ENCODE assay signal across 1 cellular context in the genomic region with DNA sequence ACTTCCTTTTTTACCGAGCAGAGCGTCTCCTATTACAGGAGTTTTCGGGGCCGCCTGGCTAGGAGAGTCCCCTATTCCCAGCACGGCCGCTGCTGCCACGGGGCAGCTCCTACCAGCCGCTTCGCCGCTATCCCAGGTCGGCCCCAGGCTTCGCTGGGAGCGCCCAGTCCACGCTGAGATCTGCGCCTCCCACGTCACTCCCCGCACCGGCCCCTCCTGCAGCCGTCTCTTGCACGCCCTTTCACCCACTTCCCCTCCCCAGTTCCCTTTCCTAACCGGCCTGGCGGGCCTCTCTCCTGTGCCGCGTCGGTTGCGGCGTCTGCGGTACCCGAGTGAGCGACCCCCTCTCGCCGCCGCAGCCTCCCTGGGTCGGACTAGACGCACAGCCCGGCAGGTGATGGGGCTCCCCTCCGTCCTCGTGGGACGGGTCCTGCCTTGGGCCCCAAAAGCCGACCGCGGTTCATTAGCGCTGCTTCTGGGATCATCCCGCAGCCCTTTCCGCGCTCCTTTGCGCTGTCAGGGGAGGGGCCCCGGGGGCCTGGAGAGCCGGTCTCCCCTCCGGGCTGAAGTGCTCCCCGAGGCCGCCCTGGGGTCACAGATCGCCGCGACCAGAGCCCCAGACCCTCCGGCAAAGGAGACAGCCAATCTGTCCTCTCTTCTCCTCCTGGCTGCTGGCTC.
TF ChIP-seq lines count a peak whose summit lies in the region.

No MANE protein-coding gene starts in this region.

TF ChIP-seq in HepG2, 621 proteins besides CTCF, POLR2A, EP300 and RAD21 (continued from another document):
- TF ChIP-seq, protein P1, sequence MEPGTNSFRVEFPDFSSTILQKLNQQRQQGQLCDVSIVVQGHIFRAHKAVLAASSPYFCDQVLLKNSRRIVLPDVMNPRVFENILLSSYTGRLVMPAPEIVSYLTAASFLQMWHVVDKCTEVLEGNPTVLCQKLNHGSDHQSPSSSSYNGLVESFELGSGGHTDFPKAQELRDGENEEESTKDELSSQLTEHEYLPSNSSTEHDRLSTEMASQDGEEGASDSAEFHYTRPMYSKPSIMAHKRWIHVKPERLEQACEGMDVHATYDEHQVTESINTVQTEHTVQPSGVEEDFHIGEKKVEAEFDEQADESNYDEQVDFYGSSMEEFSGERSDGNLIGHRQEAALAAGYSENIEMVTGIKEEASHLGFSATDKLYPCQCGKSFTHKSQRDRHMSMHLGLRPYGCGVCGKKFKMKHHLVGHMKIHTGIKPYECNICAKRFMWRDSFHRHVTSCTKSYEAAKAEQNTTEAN (CRISPR knock-in tag; conservative IDR thresholded peaks at IDR 0.05): no peak
- TF ChIP-seq HOXA9 (CRISPR knock-in tag; IDR thresholded peaks at IDR 0.05; ENCODE audit: borderline replicate concordance) (peak; percentile 27; the same call in 1 of the 2 replicates), SALL1 (CRISPR knock-in tag; IDR thresholded peaks at IDR 0.05) (no peak; the same call in none of the 2 replicates), STAG1 (CRISPR knock-in tag; IDR thresholded peaks at IDR 0.05) (no peak), ZNF251 (CRISPR knock-in tag; IDR thresholded peaks at IDR 0.05) (no peak), ZNF569 (CRISPR knock-in tag; IDR thresholded peaks at IDR 0.05; ENCODE audit: borderline replicate concordance) (no peak), FOXC1 (CRISPR knock-in tag; IDR thresholded peaks at IDR 0.05; ENCODE audit: borderline replicate concordance) (peak; percentile 66; the same call in 1 of the 2 replicates), THRA (CRISPR knock-in tag; IDR thresholded peaks at IDR 0.05; ENCODE audit: borderline replicate concordance) (no peak), ZNF335 (CRISPR knock-in tag; IDR thresholded peaks at IDR 0.05) (no peak; the same call in 1 of the 2 replicates), MEF2D (CRISPR knock-in tag; IDR thresholded peaks at IDR 0.05) (no peak), HHEX (CRISPR knock-in tag; IDR thresholded peaks at IDR 0.05) (no peak), ZNF20 (CRISPR knock-in tag; IDR thresholded peaks at IDR 0.05) (no peak), ZNF496 (CRISPR knock-in tag; IDR thresholded peaks at IDR 0.05; ENCODE audit: insufficient replicate concordance) (no peak), SAP130 (CRISPR knock-in tag; IDR thresholded peaks at IDR 0.05; ENCODE audit: low read depth) (peak; percentile 46; the same call in 1 of the 2 replicates), SOX6 (IDR thresholded peaks at IDR 0.05) (no peak), SOX6 (CRISPR knock-in tag; IDR thresholded peaks at IDR 0.05) (no peak; the same call in 1 of the 2 replicates), YEATS4 (CRISPR knock-in tag; IDR thresholded peaks at IDR 0.05; ENCODE audit: borderline replicate concordance) (no peak; the same call in 1 of the 2 replicates), KLF12 (CRISPR knock-in tag; IDR thresholded peaks at IDR 0.05; ENCODE audit: borderline replicate concordance) (no peak), ZNF672 (CRISPR knock-in tag; IDR thresholded peaks at IDR 0.05) (no peak), MTF2 (CRISPR knock-in tag; IDR thresholded peaks at IDR 0.05; ENCODE audit: borderline replicate concordance) (no peak), MTERF4 (CRISPR knock-in tag; IDR thresholded peaks at IDR 0.05) (peak; percentile 85; the same call in 1 of the 2 replicates), MAF1 (CRISPR knock-in tag; IDR thresholded peaks at IDR 0.05; ENCODE audit: borderline replicate concordance) (no peak), TOE1 (CRISPR knock-in tag; IDR thresholded peaks at IDR 0.05) (no peak; the same call in 1 of the 2 replicates), ZBTB20 (CRISPR knock-in tag; IDR thresholded peaks at IDR 0.05; ENCODE audit: borderline replicate concordance, low read depth) (no peak), REPIN1 (CRISPR knock-in tag; IDR thresholded peaks at IDR 0.05; ENCODE audit: borderline replicate concordance, low read depth) (no peak), ZNF7 (CRISPR knock-in tag; IDR thresholded peaks at IDR 0.05) (no peak), ZSCAN12 (CRISPR knock-in tag; IDR thresholded peaks at IDR 0.05) (no peak), ZNF761 (CRISPR knock-in tag; conservative IDR thresholded peaks at IDR 0.05) (peak; percentile 60; the same call in 1 of the 2 replicates), HDAC6 (IDR thresholded peaks at IDR 0.05; ENCODE audit: low read depth, low read length) (no peak), ETS1 (CRISPR knock-in tag; IDR thresholded peaks at IDR 0.05) (no peak), SMAD1 (CRISPR knock-in tag; IDR thresholded peaks at IDR 0.05; ENCODE audit: borderline replicate concordance, low read depth) (peak; percentile 82; the same call in 1 of the 2 replicates), ZNF543 (CRISPR knock-in tag; IDR thresholded peaks at IDR 0.05) (0 out of 2 replicates have a peak, but pooled peaks have one; percentile 41), ZNF772 (CRISPR knock-in tag; IDR thresholded peaks at IDR 0.05) (peak; percentile 40; the same call in 1 of the 2 replicates), CHCHD3 (CRISPR knock-in tag; IDR thresholded peaks at IDR 0.05) (no peak), ZFX (CRISPR knock-in tag; IDR thresholded peaks at IDR 0.05; ENCODE audit: low read depth) (peak; percentile 87), GABPB1 (CRISPR knock-in tag; IDR thresholded peaks at IDR 0.05) (peak; percentile 65; the same call in 1 of the 2 replicates), NFKBIZ (CRISPR knock-in tag; IDR thresholded peaks at IDR 0.05) (no peak), SRSF9 (IDR thresholded peaks at IDR 0.05; ENCODE audit: borderline replicate concordance, insufficient read depth, low read depth, low read length, poor library complexity, severe bottlenecking) (no peak), ARID3A (IDR thresholded peaks at IDR 0.05; ENCODE audit: low read depth, low read length) (no peak), ZNF75D (CRISPR knock-in tag; IDR thresholded peaks at IDR 0.05; ENCODE audit: borderline replicate concordance) (no peak), PTBP1 (IDR thresholded peaks at IDR 0.05; ENCODE audit: low read depth, low read length, poor library complexity, severe bottlenecking) (no peak), KAT2B (IDR thresholded peaks at IDR 0.05; ENCODE audit: borderline replicate concordance, low read depth, low read length) (no peak), PAWR (CRISPR knock-in tag; IDR thresholded peaks at IDR 0.05; ENCODE audit: borderline replicate concordance) (0 out of 2 replicates have a peak, but pooled peaks have one; percentile 75), SUZ12 (IDR thresholded peaks at IDR 0.05; ENCODE audit: low read depth, low read length) (no peak), NRL (CRISPR knock-in tag; IDR thresholded peaks at IDR 0.05; ENCODE audit: borderline replicate concordance) (peak; percentile 70; the same call in 1 of the 2 replicates), PPARG (CRISPR knock-in tag; conservative IDR thresholded peaks at IDR 0.05) (peak; percentile 98), FOXA3 (CRISPR knock-in tag; IDR thresholded peaks at IDR 0.05) (no peak), ZNF704 (CRISPR knock-in tag; IDR thresholded peaks at IDR 0.05; ENCODE audit: borderline replicate concordance) (no peak; the same call in 1 of the 2 replicates), KAT7 (CRISPR knock-in tag; IDR thresholded peaks at IDR 0.05; ENCODE audit: borderline replicate concordance) (no peak; the same call in 1 of the 2 replicates), THYN1 (CRISPR knock-in tag; IDR thresholded peaks at IDR 0.05; ENCODE audit: borderline replicate concordance, low read depth) (no peak), HOXA7 (CRISPR knock-in tag; IDR thresholded peaks at IDR 0.05) (no peak), ZSCAN25 (CRISPR knock-in tag; IDR thresholded peaks at IDR 0.05) (no peak), REL (CRISPR knock-in tag; conservative IDR thresholded peaks at IDR 0.05) (no peak), ZNF777 (CRISPR knock-in tag; IDR thresholded peaks at IDR 0.05) (peak; percentile 79)
- TF ChIP-seq, protein P2, sequence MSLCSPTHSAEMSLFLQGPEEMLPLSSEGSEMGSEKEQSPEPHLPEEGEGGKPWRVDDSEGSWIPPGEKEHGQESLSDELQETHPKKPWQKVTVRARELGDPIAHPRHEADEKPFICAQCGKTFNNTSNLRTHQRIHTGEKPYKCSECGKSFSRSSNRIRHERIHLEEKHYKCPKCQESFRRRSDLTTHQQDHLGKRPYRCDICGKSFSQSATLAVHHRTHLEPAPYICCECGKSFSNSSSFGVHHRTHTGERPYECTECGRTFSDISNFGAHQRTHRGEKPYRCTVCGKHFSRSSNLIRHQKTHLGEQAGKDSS (CRISPR knock-in tag; IDR thresholded peaks at IDR 0.05; ENCODE audit: borderline replicate concordance, low read depth): peak; percentile 70; the same call in 1 of the 2 replicates
- TF ChIP-seq, protein P3, sequence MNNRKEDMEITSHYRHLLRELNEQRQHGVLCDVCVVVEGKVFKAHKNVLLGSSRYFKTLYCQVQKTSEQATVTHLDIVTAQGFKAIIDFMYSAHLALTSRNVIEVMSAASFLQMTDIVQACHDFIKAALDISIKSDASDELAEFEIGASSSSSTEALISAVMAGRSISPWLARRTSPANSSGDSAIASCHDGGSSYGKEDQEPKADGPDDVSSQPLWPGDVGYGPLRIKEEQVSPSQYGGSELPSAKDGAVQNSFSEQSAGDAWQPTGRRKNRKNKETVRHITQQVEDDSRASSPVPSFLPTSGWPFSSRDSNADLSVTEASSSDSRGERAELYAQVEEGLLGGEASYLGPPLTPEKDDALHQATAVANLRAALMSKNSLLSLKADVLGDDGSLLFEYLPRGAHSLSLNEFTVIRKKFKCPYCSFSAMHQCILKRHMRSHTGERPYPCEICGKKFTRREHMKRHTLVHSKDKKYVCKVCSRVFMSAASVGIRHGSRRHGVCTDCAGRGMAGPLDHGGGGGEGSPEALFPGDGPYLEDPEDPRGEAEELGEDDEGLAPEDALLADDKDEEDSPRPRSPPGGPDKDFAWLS (CRISPR knock-in tag; IDR thresholded peaks at IDR 0.05; ENCODE audit: borderline replicate concordance): no peak
- TF ChIP-seq, protein P4, sequence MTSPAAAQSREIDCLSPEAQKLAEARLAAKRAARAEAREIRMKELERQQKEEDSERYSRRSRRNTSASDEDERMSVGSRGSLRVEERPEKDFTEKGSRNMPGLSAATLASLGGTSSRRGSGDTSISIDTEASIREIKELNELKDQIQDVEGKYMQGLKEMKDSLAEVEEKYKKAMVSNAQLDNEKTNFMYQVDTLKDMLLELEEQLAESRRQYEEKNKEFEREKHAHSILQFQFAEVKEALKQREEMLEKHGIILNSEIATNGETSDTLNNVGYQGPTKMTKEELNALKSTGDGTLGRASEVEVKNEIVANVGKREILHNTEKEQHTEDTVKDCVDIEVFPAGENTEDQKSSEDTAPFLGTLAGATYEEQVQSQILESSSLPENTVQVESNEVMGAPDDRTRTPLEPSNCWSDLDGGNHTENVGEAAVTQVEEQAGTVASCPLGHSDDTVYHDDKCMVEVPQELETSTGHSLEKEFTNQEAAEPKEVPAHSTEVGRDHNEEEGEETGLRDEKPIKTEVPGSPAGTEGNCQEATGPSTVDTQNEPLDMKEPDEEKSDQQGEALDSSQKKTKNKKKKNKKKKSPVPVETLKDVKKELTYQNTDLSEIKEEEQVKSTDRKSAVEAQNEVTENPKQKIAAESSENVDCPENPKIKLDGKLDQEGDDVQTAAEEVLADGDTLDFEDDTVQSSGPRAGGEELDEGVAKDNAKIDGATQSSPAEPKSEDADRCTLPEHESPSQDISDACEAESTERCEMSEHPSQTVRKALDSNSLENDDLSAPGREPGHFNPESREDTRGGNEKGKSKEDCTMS (CRISPR knock-in tag; conservative IDR thresholded peaks at IDR 0.05): no peak
